1 cellular context compared by ENCODE assay signal in the genomic region with DNA sequence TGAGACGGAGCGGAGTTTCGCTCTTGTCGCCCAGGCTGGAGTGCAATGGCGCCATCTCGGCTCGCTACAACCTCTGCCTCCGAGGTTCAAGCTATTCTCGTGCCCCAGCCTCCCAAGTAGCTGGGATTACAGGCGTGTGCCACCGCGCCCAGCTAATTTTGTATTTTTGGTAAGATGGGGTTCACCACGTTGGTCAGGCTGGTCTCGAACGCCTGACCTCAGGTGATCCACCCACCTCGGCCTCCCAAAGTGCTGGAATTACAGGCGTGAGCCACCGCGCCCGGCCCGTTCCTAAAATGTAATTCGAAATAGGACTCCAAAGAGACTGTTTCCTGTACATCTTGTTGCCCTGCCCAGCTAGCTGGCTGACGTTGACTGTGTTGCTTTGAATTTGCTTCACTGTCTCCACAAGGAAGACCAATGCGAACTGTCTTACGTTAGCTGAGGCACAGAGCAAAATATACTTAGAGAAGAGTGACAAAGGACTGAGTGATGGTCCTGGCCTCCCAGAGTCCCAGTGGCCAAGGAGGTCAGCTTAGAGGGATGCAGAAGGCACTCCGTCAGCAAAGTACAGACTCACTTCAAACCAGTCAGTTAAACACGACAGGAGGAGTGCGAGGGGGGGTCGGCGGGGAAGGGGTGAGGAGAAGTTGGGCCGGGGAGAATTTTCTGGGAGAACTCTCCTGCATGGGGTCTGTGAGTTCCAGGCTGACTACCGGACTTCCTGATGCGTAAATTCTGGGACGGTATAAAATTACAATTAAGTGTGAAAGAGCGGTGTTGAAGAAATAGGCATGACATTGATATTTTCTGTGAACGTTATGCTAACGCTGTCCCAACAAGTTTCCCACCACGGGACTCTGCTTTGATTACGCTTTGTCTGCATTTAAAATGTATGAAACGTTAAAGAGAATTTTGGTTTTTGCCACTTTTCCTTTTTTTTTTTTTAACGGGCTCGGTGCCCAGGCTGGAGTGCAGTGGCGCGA.
TF ChIP-seq lines count a peak whose summit lies in the region.

No MANE protein-coding gene starts in this region.

TF ChIP-seq in HepG2, 621 proteins besides CTCF, POLR2A, EP300 and RAD21 (continued from another document and continues in another):
- TF ChIP-seq, protein P1, sequence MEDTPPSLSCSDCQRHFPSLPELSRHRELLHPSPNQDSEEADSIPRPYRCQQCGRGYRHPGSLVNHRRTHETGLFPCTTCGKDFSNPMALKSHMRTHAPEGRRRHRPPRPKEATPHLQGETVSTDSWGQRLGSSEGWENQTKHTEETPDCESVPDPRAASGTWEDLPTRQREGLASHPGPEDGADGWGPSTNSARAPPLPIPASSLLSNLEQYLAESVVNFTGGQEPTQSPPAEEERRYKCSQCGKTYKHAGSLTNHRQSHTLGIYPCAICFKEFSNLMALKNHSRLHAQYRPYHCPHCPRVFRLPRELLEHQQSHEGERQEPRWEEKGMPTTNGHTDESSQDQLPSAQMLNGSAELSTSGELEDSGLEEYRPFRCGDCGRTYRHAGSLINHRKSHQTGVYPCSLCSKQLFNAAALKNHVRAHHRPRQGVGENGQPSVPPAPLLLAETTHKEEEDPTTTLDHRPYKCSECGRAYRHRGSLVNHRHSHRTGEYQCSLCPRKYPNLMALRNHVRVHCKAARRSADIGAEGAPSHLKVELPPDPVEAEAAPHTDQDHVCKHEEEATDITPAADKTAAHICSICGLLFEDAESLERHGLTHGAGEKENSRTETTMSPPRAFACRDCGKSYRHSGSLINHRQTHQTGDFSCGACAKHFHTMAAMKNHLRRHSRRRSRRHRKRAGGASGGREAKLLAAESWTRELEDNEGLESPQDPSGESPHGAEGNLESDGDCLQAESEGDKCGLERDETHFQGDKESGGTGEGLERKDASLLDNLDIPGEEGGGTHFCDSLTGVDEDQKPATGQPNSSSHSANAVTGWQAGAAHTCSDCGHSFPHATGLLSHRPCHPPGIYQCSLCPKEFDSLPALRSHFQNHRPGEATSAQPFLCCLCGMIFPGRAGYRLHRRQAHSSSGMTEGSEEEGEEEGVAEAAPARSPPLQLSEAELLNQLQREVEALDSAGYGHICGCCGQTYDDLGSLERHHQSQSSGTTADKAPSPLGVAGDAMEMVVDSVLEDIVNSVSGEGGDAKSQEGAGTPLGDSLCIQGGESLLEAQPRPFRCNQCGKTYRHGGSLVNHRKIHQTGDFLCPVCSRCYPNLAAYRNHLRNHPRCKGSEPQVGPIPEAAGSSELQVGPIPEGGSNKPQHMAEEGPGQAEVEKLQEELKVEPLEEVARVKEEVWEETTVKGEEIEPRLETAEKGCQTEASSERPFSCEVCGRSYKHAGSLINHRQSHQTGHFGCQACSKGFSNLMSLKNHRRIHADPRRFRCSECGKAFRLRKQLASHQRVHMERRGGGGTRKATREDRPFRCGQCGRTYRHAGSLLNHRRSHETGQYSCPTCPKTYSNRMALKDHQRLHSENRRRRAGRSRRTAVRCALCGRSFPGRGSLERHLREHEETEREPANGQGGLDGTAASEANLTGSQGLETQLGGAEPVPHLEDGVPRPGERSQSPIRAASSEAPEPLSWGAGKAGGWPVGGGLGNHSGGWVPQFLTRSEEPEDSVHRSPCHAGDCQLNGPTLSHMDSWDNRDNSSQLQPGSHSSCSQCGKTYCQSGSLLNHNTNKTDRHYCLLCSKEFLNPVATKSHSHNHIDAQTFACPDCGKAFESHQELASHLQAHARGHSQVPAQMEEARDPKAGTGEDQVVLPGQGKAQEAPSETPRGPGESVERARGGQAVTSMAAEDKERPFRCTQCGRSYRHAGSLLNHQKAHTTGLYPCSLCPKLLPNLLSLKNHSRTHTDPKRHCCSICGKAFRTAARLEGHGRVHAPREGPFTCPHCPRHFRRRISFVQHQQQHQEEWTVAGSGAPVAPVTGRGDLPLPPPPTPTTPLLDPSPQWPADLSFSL (CRISPR knock-in tag; IDR thresholded peaks at IDR 0.05), result 0 out of 2 replicates have a peak, but pooled peaks have one; percentile 26
- TF ChIP-seq ZNF143 (CRISPR knock-in tag; IDR thresholded peaks at IDR 0.05) (no peak), ZNF207 (IDR thresholded peaks at IDR 0.05; ENCODE audit: borderline replicate concordance) (no peak), KDM1A (CRISPR knock-in tag; IDR thresholded peaks at IDR 0.05) (0 out of 2 replicates have a peak, but pooled peaks have one; percentile 22), KLF6 (CRISPR knock-in tag; IDR thresholded peaks at IDR 0.05) (no peak), ZNF44 (CRISPR knock-in tag; IDR thresholded peaks at IDR 0.05) (no peak), FOXK1 (CRISPR knock-in tag; IDR thresholded peaks at IDR 0.05; ENCODE audit: borderline replicate concordance, low read depth) (no peak), REL (CRISPR knock-in tag; conservative IDR thresholded peaks at IDR 0.05) (no peak), NFE2 (CRISPR knock-in tag; IDR thresholded peaks at IDR 0.05) (no peak), RXRB (CRISPR knock-in tag; IDR thresholded peaks at IDR 0.05; ENCODE audit: borderline replicate concordance) (no peak), REXO4 (CRISPR knock-in tag; IDR thresholded peaks at IDR 0.05; ENCODE audit: borderline replicate concordance) (no peak), ISX (CRISPR knock-in tag; conservative IDR thresholded peaks at IDR 0.05) (no peak), MTA3 (CRISPR knock-in tag; IDR thresholded peaks at IDR 0.05) (no peak), ZNF350 (CRISPR knock-in tag; IDR thresholded peaks at IDR 0.05; ENCODE audit: borderline replicate concordance, low read depth) (no peak), ZNF567 (CRISPR knock-in tag; IDR thresholded peaks at IDR 0.05; ENCODE audit: borderline replicate concordance) (no peak), JARID2 (CRISPR knock-in tag; IDR thresholded peaks at IDR 0.05; ENCODE audit: insufficient replicate concordance) (no peak), ZFP37 (CRISPR knock-in tag; IDR thresholded peaks at IDR 0.05; ENCODE audit: borderline replicate concordance) (no peak), BHLHE40 (IDR thresholded peaks at IDR 0.05; ENCODE audit: low read length) (no peak), MED8 (CRISPR knock-in tag; IDR thresholded peaks at IDR 0.05; ENCODE audit: insufficient replicate concordance) (no peak), ZNF83 (CRISPR knock-in tag; IDR thresholded peaks at IDR 0.05; ENCODE audit: borderline replicate concordance) (no peak), RBM39 (IDR thresholded peaks at IDR 0.05; ENCODE audit: low read depth, low read length, poor library complexity, severe bottlenecking) (no peak), GATA4 (IDR thresholded peaks at IDR 0.05; ENCODE audit: borderline replicate concordance, low read depth) (no peak), ZNF24 (IDR thresholded peaks at IDR 0.05) (no peak), ZSCAN12 (CRISPR knock-in tag; IDR thresholded peaks at IDR 0.05) (no peak), SETDB1 (CRISPR knock-in tag; IDR thresholded peaks at IDR 0.05; ENCODE audit: borderline replicate concordance) (no peak), ZNF557 (CRISPR knock-in tag; IDR thresholded peaks at IDR 0.05) (no peak), NPAS2 (CRISPR knock-in tag; IDR thresholded peaks at IDR 0.05; ENCODE audit: borderline replicate concordance) (no peak), MYNN (CRISPR knock-in tag; IDR thresholded peaks at IDR 0.05; ENCODE audit: low read depth) (no peak), ZNF558 (CRISPR knock-in tag; IDR thresholded peaks at IDR 0.05; ENCODE audit: borderline replicate concordance) (no peak), SIN3A (IDR thresholded peaks at IDR 0.05; ENCODE audit: borderline replicate concordance, low read depth, low read length) (no peak)
- TF ChIP-seq, protein P2, sequence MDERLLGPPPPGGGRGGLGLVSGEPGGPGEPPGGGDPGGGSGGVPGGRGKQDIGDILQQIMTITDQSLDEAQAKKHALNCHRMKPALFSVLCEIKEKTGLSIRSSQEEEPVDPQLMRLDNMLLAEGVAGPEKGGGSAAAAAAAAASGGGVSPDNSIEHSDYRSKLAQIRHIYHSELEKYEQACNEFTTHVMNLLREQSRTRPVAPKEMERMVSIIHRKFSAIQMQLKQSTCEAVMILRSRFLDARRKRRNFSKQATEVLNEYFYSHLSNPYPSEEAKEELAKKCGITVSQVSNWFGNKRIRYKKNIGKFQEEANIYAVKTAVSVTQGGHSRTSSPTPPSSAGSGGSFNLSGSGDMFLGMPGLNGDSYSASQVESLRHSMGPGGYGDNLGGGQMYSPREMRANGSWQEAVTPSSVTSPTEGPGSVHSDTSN (CRISPR knock-in tag; IDR thresholded peaks at IDR 0.05), result no peak
- TF ChIP-seq, protein P3, sequence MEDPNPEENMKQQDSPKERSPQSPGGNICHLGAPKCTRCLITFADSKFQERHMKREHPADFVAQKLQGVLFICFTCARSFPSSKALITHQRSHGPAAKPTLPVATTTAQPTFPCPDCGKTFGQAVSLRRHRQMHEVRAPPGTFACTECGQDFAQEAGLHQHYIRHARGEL (CRISPR knock-in tag; IDR thresholded peaks at IDR 0.05), result no peak
- TF ChIP-seq, protein P4, sequence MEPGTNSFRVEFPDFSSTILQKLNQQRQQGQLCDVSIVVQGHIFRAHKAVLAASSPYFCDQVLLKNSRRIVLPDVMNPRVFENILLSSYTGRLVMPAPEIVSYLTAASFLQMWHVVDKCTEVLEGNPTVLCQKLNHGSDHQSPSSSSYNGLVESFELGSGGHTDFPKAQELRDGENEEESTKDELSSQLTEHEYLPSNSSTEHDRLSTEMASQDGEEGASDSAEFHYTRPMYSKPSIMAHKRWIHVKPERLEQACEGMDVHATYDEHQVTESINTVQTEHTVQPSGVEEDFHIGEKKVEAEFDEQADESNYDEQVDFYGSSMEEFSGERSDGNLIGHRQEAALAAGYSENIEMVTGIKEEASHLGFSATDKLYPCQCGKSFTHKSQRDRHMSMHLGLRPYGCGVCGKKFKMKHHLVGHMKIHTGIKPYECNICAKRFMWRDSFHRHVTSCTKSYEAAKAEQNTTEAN (CRISPR knock-in tag; conservative IDR thresholded peaks at IDR 0.05), result no peak
- TF ChIP-seq, protein P5, sequence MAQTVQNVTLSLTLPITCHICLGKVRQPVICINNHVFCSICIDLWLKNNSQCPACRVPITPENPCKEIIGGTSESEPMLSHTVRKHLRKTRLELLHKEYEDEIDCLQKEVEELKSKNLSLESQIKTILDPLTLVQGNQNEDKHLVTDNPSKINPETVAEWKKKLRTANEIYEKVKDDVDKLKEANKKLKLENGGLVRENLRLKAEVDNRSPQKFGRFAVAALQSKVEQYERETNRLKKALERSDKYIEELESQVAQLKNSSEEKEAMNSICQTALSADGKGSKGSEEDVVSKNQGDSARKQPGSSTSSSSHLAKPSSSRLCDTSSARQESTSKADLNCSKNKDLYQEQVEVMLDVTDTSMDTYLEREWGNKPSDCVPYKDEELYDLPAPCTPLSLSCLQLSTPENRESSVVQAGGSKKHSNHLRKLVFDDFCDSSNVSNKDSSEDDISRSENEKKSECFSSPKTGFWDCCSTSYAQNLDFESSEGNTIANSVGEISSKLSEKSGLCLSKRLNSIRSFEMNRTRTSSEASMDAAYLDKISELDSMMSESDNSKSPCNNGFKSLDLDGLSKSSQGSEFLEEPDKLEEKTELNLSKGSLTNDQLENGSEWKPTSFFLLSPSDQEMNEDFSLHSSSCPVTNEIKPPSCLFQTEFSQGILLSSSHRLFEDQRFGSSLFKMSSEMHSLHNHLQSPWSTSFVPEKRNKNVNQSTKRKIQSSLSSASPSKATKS (CRISPR knock-in tag; IDR thresholded peaks at IDR 0.05), result no peak
- TF ChIP-seq, protein P6, sequence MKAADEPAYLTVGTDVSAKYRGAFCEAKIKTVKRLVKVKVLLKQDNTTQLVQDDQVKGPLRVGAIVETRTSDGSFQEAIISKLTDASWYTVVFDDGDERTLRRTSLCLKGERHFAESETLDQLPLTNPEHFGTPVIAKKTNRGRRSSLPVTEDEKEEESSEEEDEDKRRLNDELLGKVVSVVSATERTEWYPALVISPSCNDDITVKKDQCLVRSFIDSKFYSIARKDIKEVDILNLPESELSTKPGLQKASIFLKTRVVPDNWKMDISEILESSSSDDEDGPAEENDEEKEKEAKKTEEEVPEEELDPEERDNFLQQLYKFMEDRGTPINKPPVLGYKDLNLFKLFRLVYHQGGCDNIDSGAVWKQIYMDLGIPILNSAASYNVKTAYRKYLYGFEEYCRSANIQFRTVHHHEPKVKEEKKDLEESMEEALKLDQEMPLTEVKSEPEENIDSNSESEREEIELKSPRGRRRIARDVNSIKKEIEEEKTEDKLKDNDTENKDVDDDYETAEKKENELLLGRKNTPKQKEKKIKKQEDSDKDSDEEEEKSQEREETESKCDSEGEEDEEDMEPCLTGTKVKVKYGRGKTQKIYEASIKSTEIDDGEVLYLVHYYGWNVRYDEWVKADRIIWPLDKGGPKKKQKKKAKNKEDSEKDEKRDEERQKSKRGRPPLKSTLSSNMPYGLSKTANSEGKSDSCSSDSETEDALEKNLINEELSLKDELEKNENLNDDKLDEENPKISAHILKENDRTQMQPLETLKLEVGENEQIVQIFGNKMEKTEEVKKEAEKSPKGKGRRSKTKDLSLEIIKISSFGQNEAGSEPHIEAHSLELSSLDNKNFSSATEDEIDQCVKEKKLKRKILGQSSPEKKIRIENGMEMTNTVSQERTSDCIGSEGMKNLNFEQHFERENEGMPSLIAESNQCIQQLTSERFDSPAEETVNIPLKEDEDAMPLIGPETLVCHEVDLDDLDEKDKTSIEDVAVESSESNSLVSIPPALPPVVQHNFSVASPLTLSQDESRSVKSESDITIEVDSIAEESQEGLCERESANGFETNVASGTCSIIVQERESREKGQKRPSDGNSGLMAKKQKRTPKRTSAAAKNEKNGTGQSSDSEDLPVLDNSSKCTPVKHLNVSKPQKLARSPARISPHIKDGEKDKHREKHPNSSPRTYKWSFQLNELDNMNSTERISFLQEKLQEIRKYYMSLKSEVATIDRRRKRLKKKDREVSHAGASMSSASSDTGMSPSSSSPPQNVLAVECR (CRISPR knock-in tag; IDR thresholded peaks at IDR 0.05; ENCODE audit: borderline replicate concordance), result peak; percentile 36; the same call in 1 of the 2 replicates
- TF ChIP-seq, protein P7, sequence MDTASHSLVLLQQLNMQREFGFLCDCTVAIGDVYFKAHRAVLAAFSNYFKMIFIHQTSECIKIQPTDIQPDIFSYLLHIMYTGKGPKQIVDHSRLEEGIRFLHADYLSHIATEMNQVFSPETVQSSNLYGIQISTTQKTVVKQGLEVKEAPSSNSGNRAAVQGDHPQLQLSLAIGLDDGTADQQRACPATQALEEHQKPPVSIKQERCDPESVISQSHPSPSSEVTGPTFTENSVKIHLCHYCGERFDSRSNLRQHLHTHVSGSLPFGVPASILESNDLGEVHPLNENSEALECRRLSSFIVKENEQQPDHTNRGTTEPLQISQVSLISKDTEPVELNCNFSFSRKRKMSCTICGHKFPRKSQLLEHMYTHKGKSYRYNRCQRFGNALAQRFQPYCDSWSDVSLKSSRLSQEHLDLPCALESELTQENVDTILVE (CRISPR knock-in tag; IDR thresholded peaks at IDR 0.05), result no peak
- TF ChIP-seq, protein P8, sequence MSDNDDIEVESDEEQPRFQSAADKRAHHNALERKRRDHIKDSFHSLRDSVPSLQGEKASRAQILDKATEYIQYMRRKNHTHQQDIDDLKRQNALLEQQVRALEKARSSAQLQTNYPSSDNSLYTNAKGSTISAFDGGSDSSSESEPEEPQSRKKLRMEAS (IDR thresholded peaks at IDR 0.05), result no peak
